17 cellular contexts compared by ENCODE assay signal in genomic region chr4:32909722-32910121, GRCh38.
DNase-seq lines count a peak whose midpoint lies in the region; TF ChIP-seq lines count a peak whose summit lies in the region.
"Had no signal": no experiment of that assay in that cellular context is flagged by ENCODE, and none has a peak within 500 bp of the region (broad histone marks: within the 10 kb centered on the region; RNA-seq: fewer than 3 reads in every experiment).

No MANE protein-coding gene starts in this region.

- H3K4me3 ChIP-seq in AG10803 (ENCODE audit: low read length) (no peak overlapping the region), NB4 (ENCODE audit: low read depth, low read length) (no peak overlapping the region), endodermal cell (ENCODE audit: low read length) (no peak overlapping the region), neural progenitor cell (no peak overlapping the region)
- H3K4me3 ChIP-seq: GM23248, SJSA1 had no signal

- no peaks in the 10 kb centered on the region for H3K4me1 Mint-ChIP-seq in endodermal cell
- no peaks in the 10 kb centered on the region for H3K4me1 Mint-ChIP-seq in neural progenitor cell

- TF ChIP-seq CTCF in AG10803 (conservative IDR thresholded peaks at IDR 0.05; ENCODE audit: low read length), result 0 out of 2 replicates have a peak, but pooled peaks have one; percentile 2
- peak; percentile 9 for TF ChIP-seq CTCF in NB4 (IDR thresholded peaks at IDR 0.05; ENCODE audit: low read depth, low read length)
- TF ChIP-seq CTCF in endodermal cell (conservative IDR thresholded peaks at IDR 0.05), result peak; percentile 69
- TF ChIP-seq CTCF in neural progenitor cell (IDR thresholded peaks at IDR 0.05), result peak; percentile 20
- TF ChIP-seq CTCF in GM13976 (IDR thresholded peaks at IDR 0.05; ENCODE audit: borderline replicate concordance, control extremely low read depth, extremely low read depth, insufficient read depth, missing control alignments), result no peak

- no peak for TF ChIP-seq POLR2A in NB4 (IDR thresholded peaks at IDR 0.05; ENCODE audit: extremely low read depth, insufficient read length)

- H3K4me3 Mint-ChIP-seq in endodermal cell (no peak overlapping the region), neural progenitor cell (no peak overlapping the region)
- H3K4me3 Mint-ChIP-seq: HFFc6 had no signal

- no peaks in the 10 kb centered on the region for H4K20me1 ChIP-seq in neural progenitor cell (ENCODE audit: low read depth)

- no peaks in the 10 kb centered on the region for H3K79me2 ChIP-seq in neural progenitor cell (ENCODE audit: low read depth)

- H3K9ac ChIP-seq in endodermal cell (ENCODE audit: extremely low read depth, low read length, poor library complexity, severe bottlenecking) (no peak overlapping the region), neural progenitor cell (no peak overlapping the region)
- H3K9ac ChIP-seq: GM23248 had no signal

- H3F3A ChIP-seq in neural progenitor cell (ENCODE audit: low read depth), result no peaks in the 10 kb centered on the region

- H3K27me3 ChIP-seq in endodermal cell (ENCODE audit: control insufficient read depth, insufficient read depth, low read length, poor library complexity, severe bottlenecking), result no peaks in the 10 kb centered on the region
- no peaks in the 10 kb centered on the region for H3K27me3 ChIP-seq in neural progenitor cell
- H3K27me3 ChIP-seq: SJSA1 had no signal

- 67 to 72% methylated on average over 1 to 2 of the region's 2 CpGs for WGBS in endodermal cell (ENCODE audit: insufficient coverage in 1 of 2, insufficient read length in 1 of 2), 2 experiments

- H3K4me1 ChIP-seq in endodermal cell (ENCODE audit: control insufficient read depth, insufficient read depth, low read length) (no peaks in the 10 kb centered on the region), neural progenitor cell (no peaks in the 10 kb centered on the region)
- H3K4me1 ChIP-seq: Caco-2, SJSA1 had no signal

- H3K27ac Mint-ChIP-seq in endodermal cell, result no peak overlapping the region
- H3K27ac Mint-ChIP-seq in neural progenitor cell, result no peak overlapping the region
- H3K27ac Mint-ChIP-seq: HFFc6 had no signal

- H3K27me3 Mint-ChIP-seq in endodermal cell (ENCODE audit: insufficient read depth), result no peaks in the 10 kb centered on the region
- peaks cover 3% of the 10 kb centered on the region for H3K27me3 Mint-ChIP-seq in neural progenitor cell (ENCODE audit: insufficient read depth, low read depth)

- H3K9me3 ChIP-seq in endodermal cell (ENCODE audit: control insufficient read depth, low read length) (no peaks in the 10 kb centered on the region), neural progenitor cell (ENCODE audit: low read depth) (no peaks in the 10 kb centered on the region)
- H3K9me3 ChIP-seq: Caco-2, SJSA1 had no signal

- no peaks in the 10 kb centered on the region for H3K36me3 ChIP-seq in endodermal cell (ENCODE audit: control insufficient read depth, insufficient read depth, low read length)
- H3K36me3 ChIP-seq in neural progenitor cell, result no peaks in the 10 kb centered on the region
- H3K36me3 ChIP-seq: SJSA1 had no signal

- in situ Hi-C loops in GM13976 (cut with MboI; ENCODE audit: low sequenced_read_pairs, unreplicated experiment), result no loop called here

- no peak overlapping the region for H2AFZ ChIP-seq in neural progenitor cell (replicated peaks)
- H2AFZ ChIP-seq: GM23248 had no signal

- H3K27ac ChIP-seq in endodermal cell (ENCODE audit: low read depth, low read length) (no peak overlapping the region), neural progenitor cell (no peak overlapping the region)
- H3K27ac ChIP-seq: GM23248, SJSA1 had no signal

- H3K36me3 Mint-ChIP-seq in endodermal cell (ENCODE audit: low read depth) (no peaks in the 10 kb centered on the region), neural progenitor cell (no peaks in the 10 kb centered on the region)

- peaks cover 14% of the 10 kb centered on the region for H3K9me3 Mint-ChIP-seq in endodermal cell
- H3K9me3 Mint-ChIP-seq in neural progenitor cell, result peaks cover 11% of the 10 kb centered on the region

- no peak overlapping the region for H3K4me2 ChIP-seq in neural progenitor cell

- DNase-seq in AG10803 (ENCODE audit: low read depth) (no peak), NB4 (ENCODE audit: low read depth) (peak; percentile 5), endodermal cell (peak; percentile 77), neural progenitor cell (ENCODE audit: low spot score) (peak; percentile 36), T-helper 2 cell (no peak), GM13976 (ENCODE audit: low spot score) (no peak), ecto neural progenitor cell (ENCODE audit: low spot score) (no peak)
- DNase-seq in stimulated activated CD4-positive, alpha-beta T cell treated with anti-CD3 and anti-CD28 coated beads, Interleukin-12 subunit alpha, Interleukin-12 subunit beta, amount 100 ng/mL, for 4 hours, result no peak
- DNase-seq: AML-193, Caco-2, GM23248, HFFc6, NCI-H1092 treated with DMSO at 0.1 percent for 48 hours, NCI-H1694 treated with DMSO at 0.1 percent for 48 hours, NCI-H446, SW 1271 had no signal

Comparison
In these comparisons a context has a peak if more than half of its experiments do, and no peak if none do; other contexts are left out.
1. DNase-seq: peak in NB4 (single experiment), endodermal cell (single experiment) and neural progenitor cell (single experiment); none in AG10803 (single experiment), T-helper 2 cell (0 of 5), GM13976 (single experiment), stimulated activated CD4-positive, alpha-beta T cell treated with anti-CD3 and anti-CD28 coated beads, Interleukin-12 subunit alpha, Interleukin-12 subunit beta, amount 100 ng/mL, for 4 hours (single experiment) and ecto neural progenitor cell (single experiment).